ENCODE assay signal across 17 cellular contexts in the genomic region with DNA sequence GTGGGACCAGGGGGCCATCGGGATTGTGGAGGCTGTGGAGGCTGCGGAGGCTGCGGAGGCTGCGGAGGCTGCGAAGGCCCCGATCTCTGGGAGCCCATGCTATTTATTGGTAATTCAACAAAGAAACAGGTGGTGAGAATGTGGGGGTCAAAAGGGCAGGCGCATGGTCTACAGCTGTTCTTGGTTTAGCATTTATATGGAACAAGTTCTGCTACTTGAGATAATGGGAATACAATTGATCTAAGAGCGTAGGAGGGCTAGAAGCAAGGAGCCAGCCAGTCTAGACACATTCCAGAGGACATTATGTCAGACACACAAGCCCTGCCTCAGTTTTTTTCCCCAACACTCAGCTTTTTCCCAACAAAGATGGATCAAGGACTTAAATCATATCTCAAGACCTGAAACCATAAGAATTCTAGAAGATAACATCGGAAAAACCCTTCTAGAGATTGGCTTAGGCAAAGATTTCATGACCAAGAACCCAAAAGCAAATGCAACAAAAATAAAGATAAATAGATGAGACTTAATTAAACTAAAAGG.
"Had no signal": no experiment of that assay in that cellular context is flagged by ENCODE, and none has a peak within 500 bp of the region (broad histone marks: within the 10 kb centered on the region; RNA-seq: fewer than 3 reads in every experiment).

No MANE protein-coding gene starts in this region.

- DNase-seq: activated CD4-positive, alpha-beta T cell treated with anti-CD3 and anti-CD28 coated beads for 36 hours; activated CD4-positive, alpha-beta T cell treated with anti-CD3 and anti-CD28 coated beads, Interleukin-2, amount 50 U/mL, for 48 hours; activated CD4-positive, CD25-positive, alpha-beta regulatory T cell; activated CD8-positive, alpha-beta memory T cell treated with anti-CD3 and anti-CD28 coated beads for 24 hours; activated effector memory CD4-positive, alpha-beta T cell treated with anti-CD3 and anti-CD28 coated beads, Interleukin-2, amount 50 U/mL, for 16 hours; activated naive CD4-positive, alpha-beta T cell treated with anti-CD3 and anti-CD28 coated beads, Interleukin-2, amount 10 ng/mL, durations not matched to agents 7 days and 5 days; amygdala; cerebellar nuclear complex; colonic mucosa; effector CD8-positive, alpha-beta T cell; heart left ventricle; hypothalamus; immature natural killer cell; naive thymus-derived CD8-positive, alpha-beta T cell; spleen; stimulated activated naive CD4-positive, alpha-beta T cell; tibial artery had no signal
